ENCODE assay signal across 21 cellular contexts in genomic region chr5:54766748-54767147, GRCh38.
A peak's percentile ranks its signal among the peaks of the same experiment; 100 is the strongest.
DNase-seq lines count a peak whose midpoint lies in the region; ATAC-seq, FAIRE-seq and TF ChIP-seq lines count a peak whose summit lies in the region.
"Had no signal": no experiment of that assay in that cellular context is flagged by ENCODE, and none has a peak within 500 bp of the region (broad histone marks: within the 10 kb centered on the region; RNA-seq: fewer than 3 reads in every experiment).

No MANE protein-coding gene starts in this region.

- FAIRE-seq in HTR-8/SVneo (lab: Jason Lieb, UNC) (peak; percentile 85), keratinocyte (lab: Jason Lieb, UNC) (no peak)
- FAIRE-seq: D721Med, small intestine, urothelium cell line had no signal

- no peak for ATAC-seq in HG02981 (IDR thresholded peaks at IDR 0.05; ENCODE audit: unreplicated experiment)
- ATAC-seq in HG03378 (IDR thresholded peaks at IDR 0.05; ENCODE audit: unreplicated experiment), result no peak
- no peak for ATAC-seq in gastroesophageal sphincter
- ATAC-seq: activated CD8-positive, alpha-beta T cell treated with anti-CD3 and anti-CD28 coated beads, Interleukin-2, amount 10 ng/mL, durations not matched to agents 7 days and 5 days; activated T-cell treated with anti-CD3 and anti-CD28 coated beads, Interleukin-2, amount 50 U/mL, for 72 hours; Right ventricle myocardium inferior; T-cell had no signal

- POLR2A ChIA-PET in RWPE1 (lab: Yijun Ruan, JAX; ENCODE audit: low non-redundant PET), result no interaction called here

- H4K20me1 ChIP-seq in DOHH2 (ENCODE audit: control insufficient read depth, insufficient read depth, low read depth, low read length), result no peaks in the 10 kb centered on the region
- no peaks in the 10 kb centered on the region for H4K20me1 ChIP-seq in keratinocyte (ENCODE audit: control insufficient read depth, extremely low read depth, insufficient read depth, low read length)

- no peak overlapping the region for H2AFZ ChIP-seq in keratinocyte (ENCODE audit: control insufficient read depth, low read length)

- no peaks in the 10 kb centered on the region for H3K79me2 ChIP-seq in DOHH2 (ENCODE audit: control insufficient read depth, low read length)
- H3K79me2 ChIP-seq in keratinocyte (ENCODE audit: control insufficient read depth, insufficient read depth, low read length), result no peaks in the 10 kb centered on the region

- no peak for TF ChIP-seq EP300 in gastroesophageal sphincter (IDR thresholded peaks at IDR 0.05)

- TF ChIP-seq POLR2A in gastroesophageal sphincter (IDR thresholded peaks at IDR 0.05), result no peak

- CTCF ChIA-PET in RWPE1 (lab: Yijun Ruan, JAX), result interaction anchor here (0.6 to 1.7 kb wide), 3 partner anchors 12 to 249 kb away, joined by 3 to 6 read pairs (median 3); partner anchors contain the start of gene SNX18

- H3K9me3 ChIP-seq in DOHH2 (ENCODE audit: control insufficient read depth, insufficient read depth, low read length) (no peaks in the 10 kb centered on the region), keratinocyte (ENCODE audit: control insufficient read depth, low read depth, low read length) (no peaks in the 10 kb centered on the region), gastroesophageal sphincter (no peaks in the 10 kb centered on the region)
- H3K9me3 ChIP-seq: HAP-1 had no signal

- H3K9me2 ChIP-seq in DOHH2 (replicated peaks; ENCODE audit: control insufficient read depth, low read length), result no peaks in the 10 kb centered on the region

- H3K4me2 ChIP-seq in DOHH2 (ENCODE audit: low read length) (no peak overlapping the region), keratinocyte (ENCODE audit: control insufficient read depth, extremely low read depth, insufficient read depth, low read depth, low read length) (no peak overlapping the region)

- TF ChIP-seq CTCF in DOHH2 (IDR thresholded peaks at IDR 0.05; ENCODE audit: low read depth, low read length, poor library complexity, severe bottlenecking) (peak; percentile 23), RWPE1 (conservative IDR thresholded peaks at IDR 0.05; ENCODE audit: low read depth) (peak; percentile 15; the same call in 1 of the 2 replicates), keratinocyte (optimal IDR thresholded peaks at IDR 0.05 in 1 of 3, IDR thresholded peaks at IDR 0.05 in 1 of 3, conservative IDR thresholded peaks at IDR 0.05 in 1 of 3; ENCODE audit: extremely low read depth in 1 of 3, insufficient read depth in 2 of 3, low read length in 3 of 3) (peak; percentile 11 to 25 (median 14)), gastroesophageal sphincter (IDR thresholded peaks at IDR 0.05) (no peak)

- H3K36me3 ChIP-seq in DOHH2 (ENCODE audit: control insufficient read depth, low read length), result no peaks in the 10 kb centered on the region
- H3K36me3 ChIP-seq in keratinocyte (ENCODE audit: control insufficient read depth in 2 of 2, extremely low read depth in 1 of 2, insufficient read depth in 2 of 2, low read length in 2 of 2), result no peaks in the 10 kb centered on the region
- no peaks in the 10 kb centered on the region for H3K36me3 ChIP-seq in gastroesophageal sphincter
- H3K36me3 ChIP-seq: HAP-1 had no signal

- H3K9ac ChIP-seq in keratinocyte (ENCODE audit: control insufficient read depth, extremely low read depth, insufficient read depth, low read length), result no peak overlapping the region

- H3K9me1 ChIP-seq in keratinocyte (ENCODE audit: control insufficient read depth, extremely low read depth, insufficient read depth, low read length), result no peaks in the 10 kb centered on the region

- H3K27me3 ChIP-seq in DOHH2 (ENCODE audit: control insufficient read depth, low read length) (no peaks in the 10 kb centered on the region), keratinocyte (ENCODE audit: control insufficient read depth, extremely low read depth, insufficient read depth, low read length) (no peaks in the 10 kb centered on the region), gastroesophageal sphincter (no peaks in the 10 kb centered on the region)

- 89 to 100% methylated on average over 1 of the region's 1 CpG for WGBS in gastroesophageal sphincter (ENCODE audit: low coverage in 1 of 2), 2 donors

- H3K27ac ChIP-seq in DOHH2 (ENCODE audit: low read depth, low read length) (no peak overlapping the region), RWPE1 (no peak overlapping the region), keratinocyte (ENCODE audit: control insufficient read depth, insufficient read depth, low read length) (no peak overlapping the region), gastroesophageal sphincter (no peak overlapping the region)

- no peak overlapping the region for H3K4me3 ChIP-seq in DOHH2 (ENCODE audit: low read length)
- H3K4me3 ChIP-seq in keratinocyte (ENCODE audit: control insufficient read depth in 2 of 3, extremely low read depth in 1 of 3, insufficient read depth in 2 of 3, low read depth in 1 of 3, low read length in 3 of 3), result no peak overlapping the region
- H3K4me3 ChIP-seq in gastroesophageal sphincter, result no peak overlapping the region
- H3K4me3 ChIP-seq: HAP-1 had no signal

- H3K4me1 ChIP-seq in DOHH2 (ENCODE audit: control insufficient read depth, low read length) (no peaks in the 10 kb centered on the region), keratinocyte (ENCODE audit: control insufficient read depth, extremely low read depth, insufficient read depth, low read length) (no peaks in the 10 kb centered on the region), gastroesophageal sphincter (no peaks in the 10 kb centered on the region)
- H3K4me1 ChIP-seq: HAP-1 had no signal

- H3F3A ChIP-seq in DOHH2 (ENCODE audit: control insufficient read depth, insufficient read depth), result no peaks in the 10 kb centered on the region

- DNase-seq in HTR-8/SVneo (ENCODE audit: insufficient read length, low spot score), result no peak
- DNase-seq in RWPE1 (ENCODE audit: low spot score), result no peak
- DNase-seq in keratinocyte (ENCODE audit: low read depth, low spot score), result no peak
- DNase-seq: activated CD8-positive, alpha-beta T cell treated with anti-CD3 and anti-CD28 coated beads, Interleukin-2, amount 10 ng/mL, durations not matched to agents 7 days and 5 days; activated naive CD8-positive, alpha-beta T cell treated with anti-CD3 and anti-CD28 coated beads for 36 hours; activated T-cell treated with anti-CD3 and anti-CD28 coated beads, Interleukin-2, amount 50 U/mL, for 72 hours; foreskin fibroblast; KG1; NCI-H1417 treated with DMSO at 0.1 percent for 48 hours; NCI-H2171 treated with DMSO at 0.1 percent for 48 hours; small intestine; stimulated activated CD4-positive, alpha-beta T cell treated with anti-CD3 and anti-CD28 coated beads, Interleukin-4, amount 100 ng/mL, for 1 hour; T-cell had no signal

- dilution Hi-C loops in keratinocyte (cut with MboI; ENCODE audit: extremely low pct_ligation_motif_present, low sequenced_read_pairs), result no loop called here

Comparison
In these comparisons a context has a peak if more than half of its experiments do, and no peak if none do; other contexts are left out.
1. CTCF ChIP-seq: peak in DOHH2 (single experiment), RWPE1 (single experiment) and keratinocyte (3 of 3); none in gastroesophageal sphincter (0 of 4).